9 cellular contexts compared by ENCODE assay signal in genomic region chr14:64709126-64709525, GRCh38. TPM values are rescaled to one million over a fixed set of nuclear protein-coding genes. Genes with fewer than 3 reads are reported as not detected.
DNase-seq lines count a peak whose midpoint lies in the region; ATAC-seq, FAIRE-seq and TF ChIP-seq lines count a peak whose summit lies in the region.
"Had no signal": no experiment of that assay in that cellular context is flagged by ENCODE, and none has a peak within 500 bp of the region (broad histone marks: within the 10 kb centered on the region; RNA-seq: fewer than 3 reads in every experiment).

No MANE protein-coding gene starts in this region.

- peak overlapping the region; percentile 46 to 90 (median 84); a peak in 21 of 22 replicates for H3K27ac ChIP-seq in BLaER1 treated with 17β-estradiol and CSF1 and Interleukin-3, amounts not matched to agents 10 nM and 100 nM
- no peak overlapping the region for H3K27ac ChIP-seq in PC-9
- H3K27ac ChIP-seq in esophagus squamous epithelium = peak overlapping the region; percentile 61 to 97 (median 87)
- H3K27ac ChIP-seq in pancreas = peak overlapping the region; percentile 13 to 94 (median 77)

- H3K4me2 ChIP-seq in BLaER1 treated with 17β-estradiol and CSF1 and Interleukin-3, amounts not matched to agents 10 nM and 100 nM = peak overlapping the region; percentile 93 to 99 (median 97)
- H3K4me2 ChIP-seq in PC-9 = peak overlapping the region; percentile 61

- peaks cover 16 to 27% (median 23%) of the 10 kb centered on the region in 11 experiments for H3K9me3 ChIP-seq in BLaER1 treated with 17β-estradiol and CSF1 and Interleukin-3, amounts not matched to agents 10 nM and 100 nM (replicated peaks in 1 of 11)
- H3K9me3 ChIP-seq in PC-9 (ENCODE audit: insufficient read depth, low read depth) (peaks cover 17% of the 10 kb centered on the region; the same call in 1 of the 2 replicates), esophagus squamous epithelium (no peaks in the 10 kb centered on the region), pancreas (no peaks in the 10 kb centered on the region)

- H3K36me3 ChIP-seq in BLaER1 treated with 17β-estradiol and CSF1 and Interleukin-3, amounts not matched to agents 10 nM and 100 nM = 0 out of 22 replicates have a peak, but pooled peaks cover 0 to 5% (median 0%) of the 10 kb centered on the region in 11 experiments
- H3K36me3 ChIP-seq in PC-9 (ENCODE audit: low read depth) (0 out of 2 replicates have a peak, but pooled peaks cover 10% of the 10 kb centered on the region), esophagus squamous epithelium (peaks cover 0 to 5% (median 0%) of the 10 kb centered on the region in 3 donors), pancreas (no peaks in the 10 kb centered on the region)

- peaks cover 89% of the 10 kb centered on the region for H3K79me2 ChIP-seq in PC-9 (ENCODE audit: low read depth)

- TF ChIP-seq POLR2A in esophagus squamous epithelium (IDR thresholded peaks at IDR 0.05) (no peak), GM18505 (IDR thresholded peaks at IDR 0.05; ENCODE audit: borderline replicate concordance, extremely low read depth, insufficient read depth, insufficient read length) (no peak)

- peak overlapping the region in 8 of 10 experiments; percentile 1 to 57 (median 34); a peak in 9 of 20 replicates for H3K4me3 ChIP-seq in BLaER1 treated with 17β-estradiol and CSF1 and Interleukin-3, amounts not matched to agents 10 nM and 100 nM
- H3K4me3 ChIP-seq in PC-9 (no peak overlapping the region; the same call in 1 of the 2 replicates), esophagus squamous epithelium (peak overlapping the region in 1 of 4 donors; percentile 48), pancreas (peak overlapping the region in 1 of 4 donors; percentile 22)

- CTCF ChIA-PET in PC-9 (lab: Charles Lee) = no interaction called here

- 66 to 67% methylated on average over 4 to 5 of the region's 5 CpGs for WGBS in esophagus squamous epithelium, 2 donors
- 71 to 78% methylated on average over 5 of the region's 5 CpGs for WGBS in pancreas, 2 donors

- peak overlapping the region; percentile 37 to 77 (median 69); a peak in 20 of 22 replicates for H3K9ac ChIP-seq in BLaER1 treated with 17β-estradiol and CSF1 and Interleukin-3, amounts not matched to agents 10 nM and 100 nM

- TF ChIP-seq CTCF in PC-9 (conservative IDR thresholded peaks at IDR 0.05) (no peak), esophagus squamous epithelium (IDR thresholded peaks at IDR 0.05) (no peak), pancreas (IDR thresholded peaks at IDR 0.05) (no peak)

- POLR2A ChIA-PET in PC-9 (lab: Charles Lee; ENCODE audit: unreplicated experiment) = interaction anchor here (1.3 kb wide), 1 partner anchor 16 kb away, joined by 3 read pairs; no protein-coding TSS in a partner anchor

- peaks cover 23% of the 10 kb centered on the region; the same call in 1 of the 2 replicates for H3F3A ChIP-seq in PC-9 (ENCODE audit: insufficient read depth, low read depth)

- ATAC-seq in pancreas = no peak
- ATAC-seq in HG03280 (IDR thresholded peaks at IDR 0.05; ENCODE audit: unreplicated experiment) = no peak
- no peak for ATAC-seq in GM18505 (IDR thresholded peaks at IDR 0.05; ENCODE audit: unreplicated experiment)
- no peak for ATAC-seq in HG03439 (IDR thresholded peaks at IDR 0.05; ENCODE audit: unreplicated experiment)
- ATAC-seq: esophagus mucosa had no signal

- no TSS peak for BruUV-seq in PC-9 (replicated peaks; lab: Mats Ljungman, UMichigan)

- H4K20me1 ChIP-seq in BLaER1 treated with 17β-estradiol and CSF1 and Interleukin-3, amounts not matched to agents 10 nM and 100 nM = peaks cover 0 to 9% (median 0%) of the 10 kb centered on the region in 11 experiments; a peak in 2 of 22 replicates
- H4K20me1 ChIP-seq in PC-9 (ENCODE audit: insufficient read depth) = no peaks in the 10 kb centered on the region

- intact Hi-C loops in PC-9 (cut with micrococcal nuclease; ENCODE audit: unreplicated experiment) (loop anchor here (10.0 kb wide), 1 partner anchor 204 kb away; the partner anchor contains the start of genes ZBTB1 and ZBTB25), esophagus squamous epithelium (cut with DNase I) (no loop called here), pancreas (cut with DNase I) (no loop called here)

- H3K4me1 ChIP-seq in BLaER1 treated with 17β-estradiol and CSF1 and Interleukin-3, amounts not matched to agents 10 nM and 100 nM = peaks cover 56 to 71% (median 63%) of the 10 kb centered on the region in 10 experiments
- H3K4me1 ChIP-seq in PC-9 (replicated peaks; ENCODE audit: insufficient read depth) = peaks cover 44% of the 10 kb centered on the region
- H3K4me1 ChIP-seq in esophagus squamous epithelium = peaks cover 30 to 72% (median 52%) of the 10 kb centered on the region in 3 donors
- H3K4me1 ChIP-seq in pancreas = peaks cover 30 to 38% (median 30%) of the 10 kb centered on the region in 3 donors

- FAIRE-seq in pancreas (lab: Jason Lieb, UNC) = no peak

- peaks cover 18 to 32% (median 29%) of the 10 kb centered on the region in 11 experiments for H3K27me3 ChIP-seq in BLaER1 treated with 17β-estradiol and CSF1 and Interleukin-3, amounts not matched to agents 10 nM and 100 nM
- H3K27me3 ChIP-seq in PC-9 (ENCODE audit: insufficient read depth, low read depth) = no peaks in the 10 kb centered on the region
- peaks cover 0 to 9% (median 0%) of the 10 kb centered on the region in 4 donors for H3K27me3 ChIP-seq in esophagus squamous epithelium
- H3K27me3 ChIP-seq in pancreas = no peaks in the 10 kb centered on the region

- no peak for DNase-seq in PC-9
- DNase-seq in esophagus squamous epithelium (lab: John Stamatoyannopoulos, UW) = no peak
- DNase-seq in pancreas = peak in 1 of 6 donors; percentile 10
- DNase-seq in NCI-H2227 treated with DMSO at 0.1 percent for 48 hours (lab: John Stamatoyannopoulos, UW) = no peak

- no peak overlapping the region for H2AFZ ChIP-seq in PC-9

- no peaks in the 10 kb centered on the region for H3K9me2 ChIP-seq in PC-9 (ENCODE audit: insufficient read depth)

RNA-seq across cellular contexts. Expression of gene PLEKHG3, which starts 4.9 kb away (rescaled TPM):
- 59.3 and 61.7 TPM in 2 replicates for total RNA-seq in PC-9 (2021)
- 10 to 100 TPM; 44.6 to 87.8 (median 60.8) TPM for total RNA-seq in esophagus squamous epithelium
- 10 to 100 TPM; 33.3 to 60.7 (median 41.0) TPM for total RNA-seq in pancreas
- polyA plus RNA-seq in pancreas = 10 to 100 TPM; 33.8 to 42.0 TPM
